10 cellular contexts compared by ENCODE assay signal in genomic region chr16:26963109-26963508, GRCh38.
DNase-seq lines count a peak whose midpoint lies in the region; ATAC-seq and TF ChIP-seq lines count a peak whose summit lies in the region.
"Had no signal": no experiment of that assay in that cellular context is flagged by ENCODE, and none has a peak within 500 bp of the region (broad histone marks: within the 10 kb centered on the region; RNA-seq: fewer than 3 reads in every experiment).

No MANE protein-coding gene starts in this region.

- H3K9me3 ChIP-seq in OCI-LY7 (ENCODE audit: low read length) (no peaks in the 10 kb centered on the region), transverse colon (no peaks in the 10 kb centered on the region)

- H3K27me3 Mint-ChIP-seq in activated naive CD4-positive, alpha-beta T cell treated with anti-CD3 and anti-CD28 coated beads for 36 hours (ENCODE audit: low read depth): no peaks in the 10 kb centered on the region

- H3K4me3 Mint-ChIP-seq in activated naive CD4-positive, alpha-beta T cell treated with anti-CD3 and anti-CD28 coated beads for 36 hours: no peak overlapping the region

- H3K36me3 Mint-ChIP-seq in activated naive CD4-positive, alpha-beta T cell treated with anti-CD3 and anti-CD28 coated beads for 36 hours (ENCODE audit: low read depth): no peaks in the 10 kb centered on the region

- no peaks in the 10 kb centered on the region for H3K4me1 ChIP-seq in OCI-LY7 (ENCODE audit: insufficient read depth, low read length, poor library complexity, severe bottlenecking)
- H3K4me1 ChIP-seq in transverse colon: no peaks in the 10 kb centered on the region

- H3K27ac ChIP-seq in OCI-LY7 (ENCODE audit: low read depth, low read length, poor library complexity, severe bottlenecking) (no peak overlapping the region), transverse colon (no peak overlapping the region)

- peaks cover 3% of the 10 kb centered on the region for H3K4me1 Mint-ChIP-seq in activated naive CD4-positive, alpha-beta T cell treated with anti-CD3 and anti-CD28 coated beads for 36 hours (ENCODE audit: low read depth)

- intact Hi-C loops in activated naive CD4-positive, alpha-beta T cell treated with anti-CD3 and anti-CD28 coated beads for 36 hours (cut with micrococcal nuclease): loop anchor here (1.0 kb wide), 1 partner anchor 146 kb away; no protein-coding TSS in a partner anchor
- intact Hi-C loops in OCI-LY7 (cut with micrococcal nuclease; ENCODE audit: unreplicated experiment) (no loop called here), transverse colon (cut with DNase I; ENCODE audit: low total_unique reads) (no loop called here)

- H4K20me1 ChIP-seq in OCI-LY7 (ENCODE audit: insufficient read depth, low read length): no peaks in the 10 kb centered on the region

- H3K4me2 ChIP-seq in OCI-LY7 (ENCODE audit: low read length): no peak overlapping the region

- BruUV-seq in OCI-LY7 (replicated peaks; lab: Mats Ljungman, UMichigan): no TSS peak

- peak; percentile 62 for TF ChIP-seq CTCF in OCI-LY7 (conservative IDR thresholded peaks at IDR 0.05; ENCODE audit: low read length)
- TF ChIP-seq CTCF in fibroblast of pulmonary artery (IDR thresholded peaks at IDR 0.05; ENCODE audit: low read length, missing control alignments): peak; percentile 20
- TF ChIP-seq CTCF in transverse colon (IDR thresholded peaks at IDR 0.05): peak in 3 of 5 experiments; percentile 10 to 17 (median 12)

- H3K9me2 ChIP-seq in OCI-LY7 (ENCODE audit: insufficient read depth, low read length): no peaks in the 10 kb centered on the region

- no peak for TF ChIP-seq POLR2A in transverse colon (IDR thresholded peaks at IDR 0.05)

- H3K36me3 ChIP-seq in OCI-LY7 (ENCODE audit: insufficient read depth, low read length) (no peaks in the 10 kb centered on the region), transverse colon (no peaks in the 10 kb centered on the region)

- H3K27ac Mint-ChIP-seq in activated naive CD4-positive, alpha-beta T cell treated with anti-CD3 and anti-CD28 coated beads for 36 hours: no peak overlapping the region

- H3K27me3 ChIP-seq in transverse colon: no peaks in the 10 kb centered on the region

- CTCF ChIA-PET in activated naive CD4-positive, alpha-beta T cell treated with anti-CD3 and anti-CD28 coated beads for 36 hours (lab: Charles Lee): no interaction called here
- CTCF ChIA-PET in OCI-LY7 (lab: Charles Lee; ENCODE audit: unreplicated experiment): no interaction called here

- POLR2A ChIA-PET in OCI-LY7 (lab: Charles Lee): no interaction called here

- no peaks in the 10 kb centered on the region for H3K9me3 Mint-ChIP-seq in activated naive CD4-positive, alpha-beta T cell treated with anti-CD3 and anti-CD28 coated beads for 36 hours

- H3K79me2 ChIP-seq in OCI-LY7 (ENCODE audit: insufficient read depth, low read depth, low read length): no peaks in the 10 kb centered on the region

- ATAC-seq in GM18861 (IDR thresholded peaks at IDR 0.05; ENCODE audit: unreplicated experiment) (no peak), HG03135 (IDR thresholded peaks at IDR 0.05; ENCODE audit: unreplicated experiment) (no peak)

- in situ Hi-C loops in transverse colon (cut with MboI; ENCODE audit: low pct_ligation_motif_present in 1 of 4, low pct_unique_long_range_greater_than_20kb in 1 of 4, low sequenced_read_pairs in 3 of 4): no loop called here

- peak; percentile 55 for DNase-seq in activated naive CD4-positive, alpha-beta T cell treated with anti-CD3 and anti-CD28 coated beads for 36 hours
- DNase-seq in activated naive CD4-positive, alpha-beta T cell (lab: John Stamatoyannopoulos, UW): no peak
- DNase-seq in OCI-LY7 (ENCODE audit: low spot score) (peak; percentile 17), fibroblast of pulmonary artery (ENCODE audit: low read depth) (peak; percentile 14), transverse colon (peak; percentile 10), NOMO-1 treated with DMSO at 0.1 percent for 48 hours (lab: John Stamatoyannopoulos, UW; ENCODE audit: unreplicated experiment) (no peak)
- DNase-seq: effector CD8-positive, alpha-beta T cell; NCI-H510A had no signal

- no peak overlapping the region for H2AFZ ChIP-seq in OCI-LY7 (ENCODE audit: low read length)

- WGBS in transverse colon (ENCODE audit: low coverage in 1 of 2), 2 donors: 60 to 68% methylated on average over 1 to 4 of the region's 4 CpGs

- TF ChIP-seq EP300 in transverse colon (IDR thresholded peaks at IDR 0.05; ENCODE audit: low read depth): no peak

- H3K4me3 ChIP-seq in OCI-LY7 (ENCODE audit: low read depth, low read length, poor library complexity, severe bottlenecking) (no peak overlapping the region), fibroblast of pulmonary artery (replicated peaks; ENCODE audit: low read depth, low read length) (no peak overlapping the region), transverse colon (no peak overlapping the region)

Comparison
In these comparisons a context has a peak if more than half of its experiments do, and no peak if none do; other contexts are left out.
1. DNase-seq: peak in activated naive CD4-positive, alpha-beta T cell treated with anti-CD3 and anti-CD28 coated beads for 36 hours (single experiment), OCI-LY7 (single experiment), fibroblast of pulmonary artery (single experiment) and transverse colon (single experiment); none in activated naive CD4-positive, alpha-beta T cell (0 of 4) and NOMO-1 treated with DMSO at 0.1 percent for 48 hours (single experiment).
2. CTCF ChIP-seq: peak in every context shown above with its lines; median percentile 62 in OCI-LY7; 20 in fibroblast of pulmonary artery; 12 in transverse colon.